In genomic region chr6:28335040-28335563, GRCh38 we compare ENCODE assay signal across 2 cellular contexts.
A peak's percentile ranks its signal among the peaks of the same experiment; 100 is the strongest.
TF ChIP-seq lines count a peak whose summit lies in the region.

No MANE protein-coding gene starts in this region.

TF ChIP-seq in IMR-90, 13 proteins besides CTCF, POLR2A, EP300 and RAD21:
- TF ChIP-seq MXI1 (IDR thresholded peaks at IDR 0.05; ENCODE audit: borderline replicate concordance, low read depth, low read length), result no peak
- no peak for TF ChIP-seq MAFK (IDR thresholded peaks at IDR 0.05; ENCODE audit: low read depth, low read length)
- no peak for TF ChIP-seq ELK1 (IDR thresholded peaks at IDR 0.05; ENCODE audit: borderline replicate concordance, low read depth, low read length)

TF ChIP-seq in H1, 55 proteins besides CTCF, POLR2A, EP300 and RAD21:
- no peak for TF ChIP-seq YY1 (IDR thresholded peaks at IDR 0.05; ENCODE audit: low read depth, low read length)
- TF ChIP-seq, protein P1, sequence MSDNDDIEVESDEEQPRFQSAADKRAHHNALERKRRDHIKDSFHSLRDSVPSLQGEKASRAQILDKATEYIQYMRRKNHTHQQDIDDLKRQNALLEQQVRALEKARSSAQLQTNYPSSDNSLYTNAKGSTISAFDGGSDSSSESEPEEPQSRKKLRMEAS (IDR thresholded peaks at IDR 0.05), result no peak; the same call in 1 of the 2 replicates
- no peak for TF ChIP-seq TEAD4 (IDR thresholded peaks at IDR 0.05; ENCODE audit: low read depth, low read length)
- peak; percentile 35; the same call in 1 of the 2 replicates for TF ChIP-seq JUN (IDR thresholded peaks at IDR 0.05; ENCODE audit: low read depth, low read length)
- TF ChIP-seq SRF (IDR thresholded peaks at IDR 0.05; ENCODE audit: low read depth, low read length), result peak; percentile 57; the same call in 1 of the 2 replicates
- no peak for TF ChIP-seq RBBP5 (IDR thresholded peaks at IDR 0.05; ENCODE audit: borderline replicate concordance, low read depth, low read length)
- no peak for TF ChIP-seq NRF1 (IDR thresholded peaks at IDR 0.05; ENCODE audit: low read depth, low read length)
- TF ChIP-seq BRCA1 (IDR thresholded peaks at IDR 0.05; ENCODE audit: low read depth, low read length), result no peak
- TF ChIP-seq POLR2AphosphoS5 (IDR thresholded peaks at IDR 0.05; ENCODE audit: low read depth, low read length), result peak; percentile 7; the same call in 1 of the 2 replicates
- TF ChIP-seq NANOG (IDR thresholded peaks at IDR 0.05; ENCODE audit: insufficient read depth, low read depth, low read length, poor library complexity, severe bottlenecking), result no peak
- TF ChIP-seq POU5F1 (IDR thresholded peaks at IDR 0.05; ENCODE audit: low read depth, low read length), result no peak
- no peak for TF ChIP-seq TBP (IDR thresholded peaks at IDR 0.05; ENCODE audit: low read depth, low read length)
